Comparison of ENCODE assay signal across 1 cellular context in genomic region chr3:44845528-44846520, GRCh38.
TF ChIP-seq lines count a peak whose summit lies in the region.

No MANE protein-coding gene starts in this region.

TF ChIP-seq in SK-N-SH, 30 proteins besides CTCF, POLR2A, EP300 and RAD21 (continued from another document):
- TF ChIP-seq ZBTB33 (IDR thresholded peaks at IDR 0.05; ENCODE audit: borderline replicate concordance, low read depth) = no peak
- peak; percentile 55 for TF ChIP-seq MXI1 (IDR thresholded peaks at IDR 0.05; ENCODE audit: low read depth, low read length)
- TF ChIP-seq ELF1 (IDR thresholded peaks at IDR 0.05) = no peak
- peak; percentile 21; the same call in 1 of the 2 replicates for TF ChIP-seq JUND (IDR thresholded peaks at IDR 0.05)
- peak; percentile 67; the same call in 1 of the 2 replicates for TF ChIP-seq REST (IDR thresholded peaks at IDR 0.05; ENCODE audit: low read depth, low read length)
- no peak for TF ChIP-seq FOXM1 (IDR thresholded peaks at IDR 0.05; ENCODE audit: low read depth)
- peak; percentile 46; the same call in 1 of the 2 replicates for TF ChIP-seq POLR2AphosphoS5 (IDR thresholded peaks at IDR 0.05; ENCODE audit: low read depth, low read length)
- TF ChIP-seq MEF2A (IDR thresholded peaks at IDR 0.05; ENCODE audit: borderline replicate concordance, low read depth) = no peak
- TF ChIP-seq TAF1 (IDR thresholded peaks at IDR 0.05; ENCODE audit: borderline replicate concordance, low read depth, low read length) = no peak
- TF ChIP-seq IRF3 (IDR thresholded peaks at IDR 0.05; ENCODE audit: low read depth, low read length) = no peak
